9 cellular contexts compared by ENCODE assay signal in genomic region chr22:45503816-45504702, GRCh38. TPM values are rescaled to one million over a fixed set of nuclear protein-coding genes. Genes with fewer than 3 reads are reported as not detected.
A peak's percentile ranks its signal among the peaks of the same experiment; 100 is the strongest.
DNase-seq lines count a peak whose midpoint lies in the region; ATAC-seq and TF ChIP-seq lines count a peak whose summit lies in the region.
"Had no signal": no experiment of that assay in that cellular context is flagged by ENCODE, and none has a peak within 500 bp of the region (broad histone marks: within the 10 kb centered on the region; RNA-seq: fewer than 3 reads in every experiment).

No MANE protein-coding gene starts in this region.

- H3K27me3 ChIP-seq in WERI-Rb-1 (ENCODE audit: insufficient read depth, low read depth, severe bottlenecking), result no peaks in the 10 kb centered on the region

- peak; percentile 3 for ATAC-seq in stimulated activated memory B cell treated with anti-CD40 and anti-IgM and Interleukin-4, amounts not matched to agents 10 μg/mL and 1 μg/mL and 100 μg/mL, for 72 hours
- ATAC-seq in HG02884 (IDR thresholded peaks at IDR 0.05; ENCODE audit: unreplicated experiment) (no peak), HG02852 (IDR thresholded peaks at IDR 0.05; ENCODE audit: unreplicated experiment) (no peak)

- peaks cover 55% of the 10 kb centered on the region for H3K4me1 Mint-ChIP-seq in HFFc6 (ENCODE audit: low read depth)
- peaks cover 17% of the 10 kb centered on the region for H3K4me1 Mint-ChIP-seq in stimulated activated memory B cell treated with anti-CD40 and anti-IgM and Interleukin-4, amounts not matched to agents 10 μg/mL and 1 μg/mL and 100 μg/mL, for 72 hours

- H3K36me3 Mint-ChIP-seq in HFFc6 (ENCODE audit: low read depth), result peaks cover 16% of the 10 kb centered on the region
- no peaks in the 10 kb centered on the region for H3K36me3 Mint-ChIP-seq in stimulated activated memory B cell treated with anti-CD40 and anti-IgM and Interleukin-4, amounts not matched to agents 10 μg/mL and 1 μg/mL and 100 μg/mL, for 72 hours
- H3K36me3 Mint-ChIP-seq: activated naive CD8-positive, alpha-beta T cell had no signal

- H3K27ac ChIP-seq in WERI-Rb-1, result peak overlapping the region; percentile 87

- H3K4me3 ChIP-seq in WERI-Rb-1 (ENCODE audit: low read depth, low read length), result peak overlapping the region; percentile 80
- H3K4me3 ChIP-seq in iPS-11a (ENCODE audit: low read depth, low read length), result peak overlapping the region; percentile 59

- H3K9me3 ChIP-seq in WERI-Rb-1 (ENCODE audit: severe bottlenecking), result no peaks in the 10 kb centered on the region

- H3K9me3 Mint-ChIP-seq in HFFc6, result no peaks in the 10 kb centered on the region
- H3K9me3 Mint-ChIP-seq in stimulated activated memory B cell treated with anti-CD40 and anti-IgM and Interleukin-4, amounts not matched to agents 10 μg/mL and 1 μg/mL and 100 μg/mL, for 72 hours, result no peaks in the 10 kb centered on the region

- H3K27me3 Mint-ChIP-seq in HFFc6 (ENCODE audit: insufficient read depth), result no peaks in the 10 kb centered on the region; the same call in 1 of the 2 replicates
- peaks cover 83% of the 10 kb centered on the region for H3K27me3 Mint-ChIP-seq in stimulated activated memory B cell treated with anti-CD40 and anti-IgM and Interleukin-4, amounts not matched to agents 10 μg/mL and 1 μg/mL and 100 μg/mL, for 72 hours

- peak; percentile 69 for DNase-seq in HFFc6
- peak; percentile 50 for DNase-seq in WERI-Rb-1
- no peak for DNase-seq in superior temporal gyrus (ENCODE audit: extremely low spot score)
- DNase-seq in NCI-H524 treated with DMSO at 0.1 percent for 48 hours (lab: John Stamatoyannopoulos, UW), result no peak

- peak overlapping the region; percentile 88 for H3K4me3 Mint-ChIP-seq in HFFc6
- no peak overlapping the region for H3K4me3 Mint-ChIP-seq in stimulated activated memory B cell treated with anti-CD40 and anti-IgM and Interleukin-4, amounts not matched to agents 10 μg/mL and 1 μg/mL and 100 μg/mL, for 72 hours

- TF ChIP-seq CTCF in HFFc6 (IDR thresholded peaks at IDR 0.05) (no peak), WERI-Rb-1 (IDR thresholded peaks at IDR 0.05; ENCODE audit: low read depth, low read length) (no peak)

- peaks cover 8% of the 10 kb centered on the region for H3K36me3 ChIP-seq in WERI-Rb-1

- H3K27ac Mint-ChIP-seq in HFFc6, result peak overlapping the region; percentile 95
- H3K27ac Mint-ChIP-seq in stimulated activated memory B cell treated with anti-CD40 and anti-IgM and Interleukin-4, amounts not matched to agents 10 μg/mL and 1 μg/mL and 100 μg/mL, for 72 hours, result no peak overlapping the region
- H3K27ac Mint-ChIP-seq: activated naive CD8-positive, alpha-beta T cell had no signal

RNA-seq across cellular contexts. Expression of gene FBLN1, which starts 1.4 kb away (rescaled TPM):
- total RNA-seq in HFFc6 (2021; fragmentation: NEBNext Ultra II Directional; extraction: Animal tissue kit (Norgen Biotek cat#: 25700)), result 100 to 1,000 TPM; 199 to 346 (median 326) TPM

Comparison
In these comparisons a context has a peak if more than half of its experiments do, and no peak if none do; other contexts are left out.
1. DNase-seq: peak in HFFc6 (single experiment) and WERI-Rb-1 (single experiment); none in superior temporal gyrus (single experiment) and NCI-H524 treated with DMSO at 0.1 percent for 48 hours (single experiment).